In the genomic region with DNA sequence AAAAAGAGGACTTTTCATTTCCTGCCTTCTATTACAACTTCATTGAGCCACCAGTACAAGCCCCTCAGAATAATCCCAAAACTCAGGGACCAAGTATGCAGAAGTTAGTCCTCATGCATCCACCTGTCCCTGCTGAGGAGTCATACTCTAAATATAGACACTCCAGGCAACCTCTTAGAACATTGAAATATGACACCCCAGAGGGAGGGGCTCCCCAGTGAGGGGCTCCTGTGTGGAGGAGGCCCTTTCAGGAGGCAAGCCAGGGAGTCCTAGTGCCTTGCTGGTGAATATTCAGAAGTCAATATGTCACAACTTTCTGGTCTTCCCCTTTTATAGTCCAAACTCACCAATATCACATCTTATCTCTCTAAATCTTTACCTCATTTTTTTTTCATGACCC, we compare ENCODE assay signal across 10 cellular contexts. TPM values are rescaled to one million over a fixed set of nuclear protein-coding genes. Genes with fewer than 3 reads are reported as not detected.
A peak's percentile ranks its signal among the peaks of the same experiment; 100 is the strongest.
DNase-seq lines count a peak whose midpoint lies in the region; ATAC-seq and TF ChIP-seq lines count a peak whose summit lies in the region.
"Had no signal": no experiment of that assay in that cellular context is flagged by ENCODE, and none has a peak within 500 bp of the region (broad histone marks: within the 10 kb centered on the region; RNA-seq: fewer than 3 reads in every experiment).

No MANE protein-coding gene starts in this region.

- no peak for TF ChIP-seq POLR2A in suprapubic skin (IDR thresholded peaks at IDR 0.05)

- no peaks in the 10 kb centered on the region for H3K27me3 ChIP-seq in H9 (ENCODE audit: insufficient read depth, low read length)
- H3K27me3 ChIP-seq in mammary epithelial cell (ENCODE audit: insufficient read depth, low read length) = no peaks in the 10 kb centered on the region
- no peaks in the 10 kb centered on the region for H3K27me3 ChIP-seq in lower lobe of right lung (ENCODE audit: low read depth)
- no peaks in the 10 kb centered on the region for H3K27me3 ChIP-seq in suprapubic skin
- H3K27me3 ChIP-seq: adrenal gland had no signal

- H3K79me2 ChIP-seq in H9 (ENCODE audit: insufficient read depth, low read length) = no peaks in the 10 kb centered on the region
- H3K79me2 ChIP-seq in mammary epithelial cell (ENCODE audit: insufficient read depth, low read length) = peaks cover 14% of the 10 kb centered on the region

- no TSS peak for BruUV-seq in mammary epithelial cell (replicated peaks; lab: Mats Ljungman, UMichigan)

- no peak overlapping the region for H3K14ac ChIP-seq in H9 (ENCODE audit: insufficient read depth, low read length)

- no peak overlapping the region for H2AK5ac ChIP-seq in H9 (ENCODE audit: insufficient read length, low read length)

- no peak overlapping the region for H3T11ph ChIP-seq in H9 (ENCODE audit: low read length)

- intact Hi-C loops in mammary epithelial cell (cut with micrococcal nuclease) (loop anchor here (5.0 kb wide), 3 partner anchors 138 to 202 kb away; no protein-coding TSS in a partner anchor), lower lobe of right lung (cut with DNase I) (no loop called here)

- H3K27ac Mint-ChIP-seq in H9 = no peak overlapping the region; a peak in 1 of 7 replicates

- H3K36me3 Mint-ChIP-seq in H9 (ENCODE audit: insufficient read depth in 1 of 3, low read depth in 3 of 3) = peaks cover 14 to 15% (median 14%) of the 10 kb centered on the region in 3 experiments

- no peak overlapping the region for H4K5ac ChIP-seq in H9 (ENCODE audit: insufficient read length, low read depth, low read length)

- no peak overlapping the region for H4K8ac ChIP-seq in H9 (replicated peaks; ENCODE audit: insufficient read length, low read depth, low read length)

- H2BK12ac ChIP-seq in H9 (ENCODE audit: insufficient read length, low read depth, low read length) = no peak overlapping the region

- no peaks in the 10 kb centered on the region for H3K36me3 ChIP-seq in mammary epithelial cell (ENCODE audit: insufficient read depth, low read length)
- H3K36me3 ChIP-seq in lower lobe of right lung = no peaks in the 10 kb centered on the region
- H3K36me3 ChIP-seq in suprapubic skin = no peaks in the 10 kb centered on the region
- H3K36me3 ChIP-seq: adrenal gland had no signal

- H3K4ac ChIP-seq in H9 (ENCODE audit: low read depth, low read length) = no peak overlapping the region

- H3K9ac ChIP-seq in H9 (ENCODE audit: extremely low read depth, insufficient read length, low read length) (no peak overlapping the region), mammary epithelial cell (ENCODE audit: insufficient read depth, low read length) (no peak overlapping the region)

- TF ChIP-seq CTCF in H9 (conservative IDR thresholded peaks at IDR 0.05) (no peak), mammary epithelial cell (conservative IDR thresholded peaks at IDR 0.05 in 1 of 2, IDR thresholded peaks at IDR 0.05 in 1 of 2; ENCODE audit: extremely low read depth in 1 of 2, insufficient read depth in 1 of 2, low read depth in 1 of 2, low read length in 2 of 2) (no peak), lower lobe of right lung (IDR thresholded peaks at IDR 0.05) (no peak), suprapubic skin (IDR thresholded peaks at IDR 0.05) (no peak)

- H4K91ac ChIP-seq in H9 (ENCODE audit: insufficient read length, low read depth, low read length) = no peak overlapping the region

- no peaks in the 10 kb centered on the region; the same call in 1 of the 2 replicates for H3K27me3 Mint-ChIP-seq in H9 (ENCODE audit: low read depth)

- DNase-seq in Caki2 (ENCODE audit: low read depth) (peak; percentile 49), H9 (peak; percentile 67), NCI-H2227 treated with DMSO at 0.1 percent for 48 hours (lab: John Stamatoyannopoulos, UW) (peak; percentile 38), mammary epithelial cell (peak; percentile 11), DMS114 treated with DMSO at 0.1 percent for 48 hours (lab: John Stamatoyannopoulos, UW; ENCODE audit: unreplicated experiment) (no peak), lower lobe of right lung (no peak), suprapubic skin (ENCODE audit: low spot score in 2 of 2) (no peak)
- DNase-seq: occipital lobe had no signal

- peaks cover 8% of the 10 kb centered on the region for H3K23me2 ChIP-seq in H9 (ENCODE audit: insufficient read length, low read depth, low read length, poor library complexity, severe bottlenecking)

- H3K18ac ChIP-seq in H9 (ENCODE audit: insufficient read length, low read depth, low read length) = no peak overlapping the region

- H3K4me1 ChIP-seq in H9 (ENCODE audit: insufficient read depth, low read length) = no peaks in the 10 kb centered on the region
- no peaks in the 10 kb centered on the region for H3K4me1 ChIP-seq in mammary epithelial cell (ENCODE audit: insufficient read depth, low read length)
- peaks cover 3% of the 10 kb centered on the region for H3K4me1 ChIP-seq in lower lobe of right lung
- peaks cover 8% of the 10 kb centered on the region for H3K4me1 ChIP-seq in suprapubic skin

- H4K20me1 ChIP-seq in H9 (ENCODE audit: control insufficient read depth, insufficient read depth, insufficient read length) (no peaks in the 10 kb centered on the region), mammary epithelial cell (ENCODE audit: insufficient read depth, low read length) (no peaks in the 10 kb centered on the region)

- peaks cover 64 to 76% of the 10 kb centered on the region in 2 experiments for H3K9me3 Mint-ChIP-seq in H9

- H3K23ac ChIP-seq in H9 (ENCODE audit: insufficient read length, low read depth, low read length) = no peak overlapping the region

- H3K4me1 Mint-ChIP-seq in H9 = peaks cover 26 to 48% of the 10 kb centered on the region in 2 experiments

- TF ChIP-seq EP300 in suprapubic skin (IDR thresholded peaks at IDR 0.05) = no peak

- ATAC-seq in lower lobe of right lung (no peak), HG03280 (IDR thresholded peaks at IDR 0.05; ENCODE audit: unreplicated experiment) (no peak)

- H3K4me3 Mint-ChIP-seq in H9 = peak overlapping the region in 1 of 2 experiments; percentile 25; a peak in 2 of 5 replicates

- H3K56ac ChIP-seq in H9 (ENCODE audit: insufficient read length, low read depth, low read length) = no peak overlapping the region

- dilution Hi-C loops in mammary epithelial cell (cut with HindIII; ENCODE audit: low sequenced_read_pairs) = no loop called here

- no peak overlapping the region for H2BK15ac ChIP-seq in H9 (ENCODE audit: low read depth, low read length)

- no peak overlapping the region for H2BK20ac ChIP-seq in H9 (ENCODE audit: low read depth, low read length, poor library complexity, severe bottlenecking)

- H2BK5ac ChIP-seq in H9 (ENCODE audit: insufficient read length, low read length) = no peak overlapping the region

- H3K4me2 ChIP-seq in H9 (ENCODE audit: insufficient read depth, insufficient read length, low read length) (no peak overlapping the region), mammary epithelial cell (ENCODE audit: insufficient read depth, low read depth, low read length) (no peak overlapping the region)

- CTCF ChIA-PET in mammary epithelial cell (lab: Charles Lee; ENCODE audit: low non-redundant PET) = no interaction called here

- no peak overlapping the region for H2BK120ac ChIP-seq in H9 (ENCODE audit: low read depth, low read length, poor library complexity, severe bottlenecking)

- H3K27ac ChIP-seq in H9 (ENCODE audit: insufficient read length, low read depth, low read length) = no peak overlapping the region
- H3K27ac ChIP-seq in mammary epithelial cell (ENCODE audit: insufficient read depth, low read depth, low read length) = no peak overlapping the region
- H3K27ac ChIP-seq in lower lobe of right lung = no peak overlapping the region
- no peak overlapping the region for H3K27ac ChIP-seq in suprapubic skin
- H3K27ac ChIP-seq: adrenal gland had no signal

- H3K79me1 ChIP-seq in H9 (ENCODE audit: insufficient read depth, low read depth, low read length, poor library complexity, severe bottlenecking) = no peaks in the 10 kb centered on the region

- H3K9me3 ChIP-seq in H9 (ENCODE audit: control insufficient read depth, low read depth, low read length) (peaks cover 17% of the 10 kb centered on the region), mammary epithelial cell (replicated peaks; ENCODE audit: insufficient read depth, low read length) (no peaks in the 10 kb centered on the region), lower lobe of right lung (no peaks in the 10 kb centered on the region), suprapubic skin (no peaks in the 10 kb centered on the region)
- H3K9me3 ChIP-seq: adrenal gland had no signal

- H2AFZ ChIP-seq in H9 (ENCODE audit: low read length) (no peak overlapping the region), mammary epithelial cell (ENCODE audit: low read depth, low read length) (no peak overlapping the region)

- no peak overlapping the region for H3K4me3 ChIP-seq in mammary epithelial cell (replicated peaks in 1 of 3; ENCODE audit: insufficient read depth in 1 of 3, low read depth in 2 of 3, low read length in 3 of 3)
- H3K4me3 ChIP-seq in lower lobe of right lung = no peak overlapping the region
- no peak overlapping the region for H3K4me3 ChIP-seq in suprapubic skin
- H3K4me3 ChIP-seq: adrenal gland had no signal

- in situ Hi-C loops in Caki2 (cut with HindIII; ENCODE audit: low pct_unique_long_range_greater_than_20kb, low sequenced_read_pairs) (no loop called here), mammary epithelial cell (cut with MboI; ENCODE audit: low sequenced_read_pairs in 2 of 2) (no loop called here)

RNA-seq across cellular contexts. Expression of gene ARMCX6, which starts 1.5 kb away (rescaled TPM):
- 34.3 and 105 TPM in 2 replicates for total RNA-seq in Caki2 (2014; rRNA removed; shearing (Covaris generic); ENCODE audit: low replicate concordance)
- 47.8 and 48.6 TPM in 2 replicates for total RNA-seq in H9 (2021)
- total RNA-seq in mammary epithelial cell = 10 to 100 TPM; 29.5 to 36.1 TPM
- polyA plus RNA-seq in mammary epithelial cell = 26.2 TPM
- polyA minus RNA-seq in mammary epithelial cell = 1.6 TPM
- total RNA-seq in lower lobe of right lung = 36.5 TPM
- 10 to 100 TPM; 11.0 to 23.3 (median 12.8) TPM for total RNA-seq in suprapubic skin

RNA-seq across cellular contexts. Expression of gene ARMCX3, which starts 3.6 kb away (rescaled TPM):
- 22.8 and 43.5 TPM in 2 replicates for total RNA-seq in Caki2 (2014; rRNA removed; shearing (Covaris generic); ENCODE audit: low replicate concordance)
- 18.5 and 19.4 TPM in 2 replicates for total RNA-seq in H9 (2021)
- total RNA-seq in mammary epithelial cell = 10 to 100 TPM; 29.7 to 46.7 TPM
- polyA plus RNA-seq in mammary epithelial cell = 12.2 TPM
- polyA minus RNA-seq in mammary epithelial cell = 12.0 TPM
- 48.4 TPM for total RNA-seq in lower lobe of right lung
- total RNA-seq in suprapubic skin = 10 to 100 TPM in 3 of 4 donors, 1 to 10 TPM in 1; 8.4 to 23.3 (median 13.1) TPM

RNA-seq across cellular contexts. Expression of gene ARMCX2, which starts 40.3 kb away (rescaled TPM):
- 63.1 and 77.1 TPM in 2 replicates for total RNA-seq in Caki2 (2014; rRNA removed; shearing (Covaris generic); ENCODE audit: low replicate concordance)
- total RNA-seq in H9 (2021) (108 TPM in 2 replicates), mammary epithelial cell (10 to 100 TPM; 26.0 to 59.7 TPM), lower lobe of right lung (24.8 TPM), suprapubic skin (10 to 100 TPM in 2 of 4 donors, 1 to 10 TPM in 2; 5.7 to 12.1 (median 8.8) TPM)
- 6.0 TPM for polyA plus RNA-seq in mammary epithelial cell
- 8.5 TPM for polyA minus RNA-seq in mammary epithelial cell

Comparison
In these comparisons a context has a peak if more than half of its experiments do, and no peak if none do; other contexts are left out.
1. DNase-seq: peak in Caki2 (single experiment), H9 (single experiment), NCI-H2227 treated with DMSO at 0.1 percent for 48 hours (single experiment) and mammary epithelial cell (single experiment); none in DMS114 treated with DMSO at 0.1 percent for 48 hours (single experiment), lower lobe of right lung (single experiment) and suprapubic skin (0 of 2).